1 cellular context compared by ENCODE assay signal in the genomic region with DNA sequence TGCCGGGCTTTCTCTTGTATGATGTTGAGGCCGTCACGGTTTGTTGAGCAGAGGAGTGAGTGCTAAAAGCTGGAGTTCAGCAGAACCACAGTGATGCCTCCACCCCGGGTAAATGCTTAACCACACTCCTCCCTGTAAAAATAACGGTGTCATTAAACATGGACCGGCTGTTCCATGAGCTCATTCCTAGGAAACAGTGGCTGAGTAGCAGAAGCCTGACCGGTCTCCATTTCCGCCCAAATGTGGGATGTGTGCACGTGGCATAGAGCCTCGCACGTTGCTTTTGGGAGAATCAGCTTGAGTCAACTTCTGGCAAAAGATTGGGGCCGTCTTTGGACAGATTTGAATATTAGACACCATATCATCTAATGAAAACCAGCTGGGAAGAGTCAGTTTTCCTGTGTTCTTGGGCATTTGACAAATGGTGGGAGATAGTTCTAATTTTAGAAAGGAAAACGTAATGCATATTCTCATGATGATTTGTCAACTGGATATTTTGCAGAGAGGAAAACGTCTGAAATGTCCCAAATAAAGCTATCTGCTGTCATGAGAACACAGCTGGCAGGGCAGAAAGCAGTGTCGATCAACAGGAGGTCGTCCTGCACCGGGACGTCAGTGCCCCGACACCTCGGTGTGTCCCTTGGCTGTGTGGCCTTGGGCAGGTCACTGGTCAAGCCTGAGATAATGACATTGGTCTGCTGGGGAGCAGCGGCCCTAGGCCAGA.
TF ChIP-seq lines count a peak whose summit lies in the region.

No MANE protein-coding gene starts in this region.

TF ChIP-seq in HepG2, 621 proteins besides CTCF, POLR2A, EP300 and RAD21 (continued from another document and continues in another):
- TF ChIP-seq, protein P1, sequence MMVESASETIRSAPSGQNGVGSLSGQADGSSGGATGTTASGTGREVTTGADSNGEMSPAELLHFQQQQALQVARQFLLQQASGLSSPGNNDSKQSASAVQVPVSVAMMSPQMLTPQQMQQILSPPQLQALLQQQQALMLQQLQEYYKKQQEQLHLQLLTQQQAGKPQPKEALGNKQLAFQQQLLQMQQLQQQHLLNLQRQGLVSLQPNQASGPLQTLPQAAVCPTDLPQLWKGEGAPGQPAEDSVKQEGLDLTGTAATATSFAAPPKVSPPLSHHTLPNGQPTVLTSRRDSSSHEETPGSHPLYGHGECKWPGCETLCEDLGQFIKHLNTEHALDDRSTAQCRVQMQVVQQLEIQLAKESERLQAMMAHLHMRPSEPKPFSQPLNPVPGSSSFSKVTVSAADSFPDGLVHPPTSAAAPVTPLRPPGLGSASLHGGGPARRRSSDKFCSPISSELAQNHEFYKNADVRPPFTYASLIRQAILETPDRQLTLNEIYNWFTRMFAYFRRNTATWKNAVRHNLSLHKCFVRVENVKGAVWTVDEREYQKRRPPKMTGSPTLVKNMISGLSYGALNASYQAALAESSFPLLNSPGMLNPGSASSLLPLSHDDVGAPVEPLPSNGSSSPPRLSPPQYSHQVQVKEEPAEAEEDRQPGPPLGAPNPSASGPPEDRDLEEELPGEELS (CRISPR knock-in tag; IDR thresholded peaks at IDR 0.05) = peak; percentile 31; the same call in 1 of the 2 replicates
- TF ChIP-seq JUND (CRISPR knock-in tag; IDR thresholded peaks at IDR 0.05) (peak; percentile 40; the same call in 1 of the 2 replicates), KLF13 (CRISPR knock-in tag; IDR thresholded peaks at IDR 0.05) (no peak), KLF15 (CRISPR knock-in tag; IDR thresholded peaks at IDR 0.05; ENCODE audit: borderline replicate concordance) (no peak), SOX13 (IDR thresholded peaks at IDR 0.05) (no peak), SOX13 (CRISPR knock-in tag; conservative IDR thresholded peaks at IDR 0.05 in 1 of 2, IDR thresholded peaks at IDR 0.05 in 1 of 2) (peak in 1 of 2 experiments; percentile 52; a peak in 1 of 4 replicates), ZNF543 (CRISPR knock-in tag; IDR thresholded peaks at IDR 0.05) (no peak), ZBTB3 (CRISPR knock-in tag; IDR thresholded peaks at IDR 0.05; ENCODE audit: borderline replicate concordance, low read depth) (no peak), ZNF780A (CRISPR knock-in tag; IDR thresholded peaks at IDR 0.05) (no peak), PPARG (CRISPR knock-in tag; conservative IDR thresholded peaks at IDR 0.05) (0 out of 2 replicates have a peak, but pooled peaks have one; percentile 55), HHEX (CRISPR knock-in tag; IDR thresholded peaks at IDR 0.05) (no peak), ZNF598 (CRISPR knock-in tag; IDR thresholded peaks at IDR 0.05; ENCODE audit: borderline replicate concordance) (no peak), SYNCRIP (IDR thresholded peaks at IDR 0.05; ENCODE audit: insufficient read depth, low read depth, low read length) (no peak), ARNT (IDR thresholded peaks at IDR 0.05) (no peak), TGIF2 (CRISPR knock-in tag; IDR thresholded peaks at IDR 0.05) (peak; percentile 56; the same call in 1 of the 2 replicates), ADNP (CRISPR knock-in tag; IDR thresholded peaks at IDR 0.05) (no peak), ZSCAN25 (CRISPR knock-in tag; IDR thresholded peaks at IDR 0.05) (peak; percentile 42; the same call in 1 of the 2 replicates), RBFOX2 (IDR thresholded peaks at IDR 0.05; ENCODE audit: low read depth, low read length) (no peak), ZNF160 (CRISPR knock-in tag; IDR thresholded peaks at IDR 0.05) (no peak), TAF15 (IDR thresholded peaks at IDR 0.05; ENCODE audit: low read depth, low read length, poor library complexity, severe bottlenecking) (no peak), ATF7 (IDR thresholded peaks at IDR 0.05) (0 out of 2 replicates have a peak, but pooled peaks have one; percentile 12), ATF7 (CRISPR knock-in tag; IDR thresholded peaks at IDR 0.05) (peak; percentile 61; the same call in 1 of the 2 replicates), MXI1 (IDR thresholded peaks at IDR 0.05; ENCODE audit: borderline replicate concordance, low read depth, low read length) (no peak; the same call in 2 of the 3 replicates), BHLHE40 (IDR thresholded peaks at IDR 0.05; ENCODE audit: low read length) (0 out of 2 replicates have a peak, but pooled peaks have one; percentile 26), TSC22D2 (CRISPR knock-in tag; IDR thresholded peaks at IDR 0.05; ENCODE audit: borderline replicate concordance) (no peak; the same call in 1 of the 2 replicates), ZNF326 (CRISPR knock-in tag; IDR thresholded peaks at IDR 0.05; ENCODE audit: borderline replicate concordance) (no peak), RFXAP (CRISPR knock-in tag; IDR thresholded peaks at IDR 0.05; ENCODE audit: borderline replicate concordance) (peak; percentile 51; the same call in 1 of the 2 replicates), AHR (CRISPR knock-in tag; IDR thresholded peaks at IDR 0.05) (no peak), ZNF33A (CRISPR knock-in tag; IDR thresholded peaks at IDR 0.05; ENCODE audit: borderline replicate concordance) (no peak), ZKSCAN8 (CRISPR knock-in tag; IDR thresholded peaks at IDR 0.05; ENCODE audit: borderline replicate concordance) (no peak), MIXL1 (CRISPR knock-in tag; IDR thresholded peaks at IDR 0.05) (peak; percentile 76; the same call in 1 of the 2 replicates), RAD51 (IDR thresholded peaks at IDR 0.05; ENCODE audit: borderline replicate concordance) (no peak), RBAK (CRISPR knock-in tag; IDR thresholded peaks at IDR 0.05) (no peak), FOXO1 (CRISPR knock-in tag; IDR thresholded peaks at IDR 0.05) (peak; percentile 37; the same call in 1 of the 2 replicates), PCBP2 (optimal IDR thresholded peaks at IDR 0.05; ENCODE audit: low read depth, low read length, poor library complexity, severe bottlenecking) (no peak), SMARCE1 (IDR thresholded peaks at IDR 0.05; ENCODE audit: borderline replicate concordance) (no peak)
- TF ChIP-seq, protein P2, sequence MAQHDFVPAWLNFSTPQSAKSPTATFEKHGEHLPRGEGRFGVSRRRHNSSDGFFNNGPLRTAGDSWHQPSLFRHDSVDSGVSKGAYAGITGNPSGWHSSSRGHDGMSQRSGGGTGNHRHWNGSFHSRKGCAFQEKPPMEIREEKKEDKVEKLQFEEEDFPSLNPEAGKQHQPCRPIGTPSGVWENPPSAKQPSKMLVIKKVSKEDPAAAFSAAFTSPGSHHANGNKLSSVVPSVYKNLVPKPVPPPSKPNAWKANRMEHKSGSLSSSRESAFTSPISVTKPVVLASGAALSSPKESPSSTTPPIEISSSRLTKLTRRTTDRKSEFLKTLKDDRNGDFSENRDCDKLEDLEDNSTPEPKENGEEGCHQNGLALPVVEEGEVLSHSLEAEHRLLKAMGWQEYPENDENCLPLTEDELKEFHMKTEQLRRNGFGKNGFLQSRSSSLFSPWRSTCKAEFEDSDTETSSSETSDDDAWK (CRISPR knock-in tag; IDR thresholded peaks at IDR 0.05) = no peak
- TF ChIP-seq, protein P3, sequence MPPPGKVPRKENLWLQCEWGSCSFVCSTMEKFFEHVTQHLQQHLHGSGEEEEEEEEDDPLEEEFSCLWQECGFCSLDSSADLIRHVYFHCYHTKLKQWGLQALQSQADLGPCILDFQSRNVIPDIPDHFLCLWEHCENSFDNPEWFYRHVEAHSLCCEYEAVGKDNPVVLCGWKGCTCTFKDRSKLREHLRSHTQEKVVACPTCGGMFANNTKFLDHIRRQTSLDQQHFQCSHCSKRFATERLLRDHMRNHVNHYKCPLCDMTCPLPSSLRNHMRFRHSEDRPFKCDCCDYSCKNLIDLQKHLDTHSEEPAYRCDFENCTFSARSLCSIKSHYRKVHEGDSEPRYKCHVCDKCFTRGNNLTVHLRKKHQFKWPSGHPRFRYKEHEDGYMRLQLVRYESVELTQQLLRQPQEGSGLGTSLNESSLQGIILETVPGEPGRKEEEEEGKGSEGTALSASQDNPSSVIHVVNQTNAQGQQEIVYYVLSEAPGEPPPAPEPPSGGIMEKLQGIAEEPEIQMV (CRISPR knock-in tag; IDR thresholded peaks at IDR 0.05; ENCODE audit: low read depth) = no peak
- TF ChIP-seq, protein P4, sequence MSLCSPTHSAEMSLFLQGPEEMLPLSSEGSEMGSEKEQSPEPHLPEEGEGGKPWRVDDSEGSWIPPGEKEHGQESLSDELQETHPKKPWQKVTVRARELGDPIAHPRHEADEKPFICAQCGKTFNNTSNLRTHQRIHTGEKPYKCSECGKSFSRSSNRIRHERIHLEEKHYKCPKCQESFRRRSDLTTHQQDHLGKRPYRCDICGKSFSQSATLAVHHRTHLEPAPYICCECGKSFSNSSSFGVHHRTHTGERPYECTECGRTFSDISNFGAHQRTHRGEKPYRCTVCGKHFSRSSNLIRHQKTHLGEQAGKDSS (CRISPR knock-in tag; IDR thresholded peaks at IDR 0.05; ENCODE audit: borderline replicate concordance, low read depth) = no peak
- TF ChIP-seq, protein P5, sequence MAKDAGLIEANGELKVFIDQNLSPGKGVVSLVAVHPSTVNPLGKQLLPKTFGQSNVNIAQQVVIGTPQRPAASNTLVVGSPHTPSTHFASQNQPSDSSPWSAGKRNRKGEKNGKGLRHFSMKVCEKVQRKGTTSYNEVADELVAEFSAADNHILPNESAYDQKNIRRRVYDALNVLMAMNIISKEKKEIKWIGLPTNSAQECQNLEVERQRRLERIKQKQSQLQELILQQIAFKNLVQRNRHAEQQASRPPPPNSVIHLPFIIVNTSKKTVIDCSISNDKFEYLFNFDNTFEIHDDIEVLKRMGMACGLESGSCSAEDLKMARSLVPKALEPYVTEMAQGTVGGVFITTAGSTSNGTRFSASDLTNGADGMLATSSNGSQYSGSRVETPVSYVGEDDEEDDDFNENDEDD (CRISPR knock-in tag; IDR thresholded peaks at IDR 0.05; ENCODE audit: borderline replicate concordance) = peak; percentile 89; the same call in 1 of the 2 replicates
- TF ChIP-seq, protein P6, sequence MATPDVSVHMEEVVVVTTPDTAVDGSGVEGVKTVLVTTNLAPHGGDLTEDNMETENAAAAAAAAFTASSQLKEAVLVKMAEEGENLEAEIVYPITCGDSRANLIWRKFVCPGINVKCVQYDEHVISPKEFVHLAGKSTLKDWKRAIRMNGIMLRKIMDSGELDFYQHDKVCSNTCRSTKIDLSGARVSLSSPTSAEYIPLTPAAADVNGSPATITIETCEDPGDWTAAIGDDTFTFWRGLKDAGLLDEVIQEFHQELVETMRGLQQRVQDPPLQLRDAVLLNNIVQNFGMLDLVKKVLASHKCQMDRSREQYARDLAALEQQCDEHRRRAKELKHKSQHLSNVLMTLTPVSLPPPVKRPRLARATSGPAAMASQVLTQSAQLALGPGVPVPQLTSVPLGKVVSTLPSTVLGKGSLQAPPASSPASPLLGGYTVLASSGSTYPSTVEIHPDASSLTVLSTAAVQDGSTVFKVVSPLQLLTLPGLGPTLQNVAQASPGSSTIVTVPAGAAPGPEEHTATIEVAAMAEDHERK (CRISPR knock-in tag; IDR thresholded peaks at IDR 0.05; ENCODE audit: low read depth) = no peak
- TF ChIP-seq, protein P7, sequence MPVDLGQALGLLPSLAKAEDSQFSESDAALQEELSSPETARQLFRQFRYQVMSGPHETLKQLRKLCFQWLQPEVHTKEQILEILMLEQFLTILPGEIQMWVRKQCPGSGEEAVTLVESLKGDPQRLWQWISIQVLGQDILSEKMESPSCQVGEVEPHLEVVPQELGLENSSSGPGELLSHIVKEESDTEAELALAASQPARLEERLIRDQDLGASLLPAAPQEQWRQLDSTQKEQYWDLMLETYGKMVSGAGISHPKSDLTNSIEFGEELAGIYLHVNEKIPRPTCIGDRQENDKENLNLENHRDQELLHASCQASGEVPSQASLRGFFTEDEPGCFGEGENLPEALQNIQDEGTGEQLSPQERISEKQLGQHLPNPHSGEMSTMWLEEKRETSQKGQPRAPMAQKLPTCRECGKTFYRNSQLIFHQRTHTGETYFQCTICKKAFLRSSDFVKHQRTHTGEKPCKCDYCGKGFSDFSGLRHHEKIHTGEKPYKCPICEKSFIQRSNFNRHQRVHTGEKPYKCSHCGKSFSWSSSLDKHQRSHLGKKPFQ (CRISPR knock-in tag; IDR thresholded peaks at IDR 0.05; ENCODE audit: insufficient replicate concordance) = no peak
- TF ChIP-seq, protein P8, sequence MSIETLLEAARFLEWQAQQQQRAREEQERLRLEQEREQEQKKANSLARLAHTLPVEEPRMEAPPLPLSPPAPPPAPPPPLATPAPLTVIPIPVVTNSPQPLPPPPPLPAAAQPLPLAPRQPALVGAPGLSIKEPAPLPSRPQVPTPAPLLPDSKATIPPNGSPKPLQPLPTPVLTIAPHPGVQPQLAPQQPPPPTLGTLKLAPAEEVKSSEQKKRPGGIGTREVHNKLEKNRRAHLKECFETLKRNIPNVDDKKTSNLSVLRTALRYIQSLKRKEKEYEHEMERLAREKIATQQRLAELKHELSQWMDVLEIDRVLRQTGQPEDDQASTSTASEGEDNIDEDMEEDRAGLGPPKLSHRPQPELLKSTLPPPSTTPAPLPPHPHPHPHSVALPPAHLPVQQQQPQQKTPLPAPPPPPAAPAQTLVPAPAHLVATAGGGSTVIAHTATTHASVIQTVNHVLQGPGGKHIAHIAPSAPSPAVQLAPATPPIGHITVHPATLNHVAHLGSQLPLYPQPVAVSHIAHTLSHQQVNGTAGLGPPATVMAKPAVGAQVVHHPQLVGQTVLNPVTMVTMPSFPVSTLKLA (IDR thresholded peaks at IDR 0.05) = peak; percentile 23; the same call in 1 of the 2 replicates
- TF ChIP-seq, protein P9, sequence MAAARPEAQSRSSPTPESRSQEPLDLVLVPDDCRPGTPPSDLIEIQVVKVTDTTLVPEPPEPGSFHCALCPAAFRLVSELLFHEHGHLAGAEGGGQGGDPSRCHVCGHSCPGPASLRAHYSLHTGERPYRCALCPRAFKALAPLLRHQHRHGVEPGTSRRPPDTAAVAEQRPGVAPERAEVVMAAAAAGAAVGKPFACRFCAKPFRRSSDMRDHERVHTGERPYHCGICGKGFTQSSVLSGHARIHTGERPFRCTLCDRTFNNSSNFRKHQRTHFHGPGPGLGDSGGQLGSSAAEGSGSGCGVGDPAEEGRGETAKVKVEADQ (CRISPR knock-in tag; IDR thresholded peaks at IDR 0.05; ENCODE audit: borderline replicate concordance) = no peak
- TF ChIP-seq, protein P10, sequence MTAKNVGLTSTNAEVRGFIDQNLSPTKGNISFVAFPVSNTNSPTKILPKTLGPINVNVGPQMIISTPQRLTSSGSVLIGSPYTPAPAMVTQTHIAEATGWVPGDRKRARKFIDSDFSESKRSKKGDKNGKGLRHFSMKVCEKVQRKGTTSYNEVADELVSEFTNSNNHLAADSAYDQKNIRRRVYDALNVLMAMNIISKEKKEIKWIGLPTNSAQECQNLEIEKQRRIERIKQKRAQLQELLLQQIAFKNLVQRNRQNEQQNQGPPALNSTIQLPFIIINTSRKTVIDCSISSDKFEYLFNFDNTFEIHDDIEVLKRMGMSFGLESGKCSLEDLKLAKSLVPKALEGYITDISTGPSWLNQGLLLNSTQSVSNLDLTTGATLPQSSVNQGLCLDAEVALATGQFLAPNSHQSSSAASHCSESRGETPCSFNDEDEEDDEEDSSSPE (CRISPR knock-in tag; IDR thresholded peaks at IDR 0.05) = no peak; the same call in 1 of the 2 replicates
- TF ChIP-seq, protein P11, sequence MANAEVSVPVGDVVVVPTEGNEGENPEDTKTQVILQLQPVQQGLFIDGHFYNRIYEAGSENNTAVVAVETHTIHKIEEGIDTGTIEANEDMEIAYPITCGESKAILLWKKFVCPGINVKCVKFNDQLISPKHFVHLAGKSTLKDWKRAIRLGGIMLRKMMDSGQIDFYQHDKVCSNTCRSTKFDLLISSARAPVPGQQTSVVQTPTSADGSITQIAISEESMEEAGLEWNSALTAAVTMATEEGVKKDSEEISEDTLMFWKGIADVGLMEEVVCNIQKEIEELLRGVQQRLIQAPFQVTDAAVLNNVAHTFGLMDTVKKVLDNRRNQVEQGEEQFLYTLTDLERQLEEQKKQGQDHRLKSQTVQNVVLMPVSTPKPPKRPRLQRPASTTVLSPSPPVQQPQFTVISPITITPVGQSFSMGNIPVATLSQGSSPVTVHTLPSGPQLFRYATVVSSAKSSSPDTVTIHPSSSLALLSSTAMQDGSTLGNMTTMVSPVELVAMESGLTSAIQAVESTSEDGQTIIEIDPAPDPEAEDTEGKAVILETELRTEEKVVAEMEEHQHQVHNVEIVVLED (CRISPR knock-in tag; IDR thresholded peaks at IDR 0.05; ENCODE audit: borderline replicate concordance) = no peak; the same call in 1 of the 2 replicates
